Comparison of ENCODE assay signal across 15 cellular contexts in the genomic region with DNA sequence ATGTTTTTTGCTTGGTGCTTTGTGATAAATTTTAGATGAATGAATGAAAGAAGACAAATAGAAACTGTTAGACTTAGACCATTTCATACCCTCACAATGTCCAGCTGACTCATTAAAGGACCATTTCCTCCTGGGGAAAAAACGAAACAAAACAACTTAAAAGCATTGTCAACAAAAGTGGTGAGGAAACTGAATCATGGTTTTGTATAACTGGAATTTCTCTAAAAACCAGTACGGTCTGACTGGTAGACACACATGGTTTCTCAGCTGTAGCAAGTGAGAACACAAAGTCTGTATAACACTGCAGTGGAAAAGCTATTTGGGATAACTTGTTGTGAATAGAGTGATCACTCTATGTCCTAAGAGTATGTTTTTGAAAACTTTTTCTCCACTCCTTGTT. TPM values are rescaled to one million over a fixed set of nuclear protein-coding genes. Genes with fewer than 3 reads are reported as not detected.
A peak's percentile ranks its signal among the peaks of the same experiment; 100 is the strongest.
DNase-seq lines count a peak whose midpoint lies in the region; ATAC-seq and TF ChIP-seq lines count a peak whose summit lies in the region.
"Had no signal": no experiment of that assay in that cellular context is flagged by ENCODE, and none has a peak within 500 bp of the region (broad histone marks: within the 10 kb centered on the region; RNA-seq: fewer than 3 reads in every experiment).

No MANE protein-coding gene starts in this region.

- H3K36me3 ChIP-seq in Loucy (ENCODE audit: insufficient read depth, low read length) = no peaks in the 10 kb centered on the region
- no peaks in the 10 kb centered on the region for H3K36me3 ChIP-seq in brain microvascular endothelial cell (replicated peaks)
- H3K36me3 ChIP-seq in neural progenitor cell = no peaks in the 10 kb centered on the region
- H3K36me3 ChIP-seq: prostate gland had no signal

- no peak overlapping the region for H3K9ac ChIP-seq in Loucy (ENCODE audit: low read depth, low read length, poor library complexity, severe bottlenecking)
- no peak overlapping the region for H3K9ac ChIP-seq in neural progenitor cell

- H3K4me2 ChIP-seq in Loucy (ENCODE audit: low read depth, low read length, poor library complexity, severe bottlenecking) (no peak overlapping the region), neural progenitor cell (no peak overlapping the region)

- in situ Hi-C loops in brain microvascular endothelial cell (cut with HindIII; ENCODE audit: low pct_ligation_motif_present, low sequenced_read_pairs) = no loop called here

- no peak overlapping the region for H3K4me3 ChIP-seq in Loucy (ENCODE audit: low read length, poor library complexity, severe bottlenecking)
- H3K4me3 ChIP-seq in brain microvascular endothelial cell (ENCODE audit: low read depth, low read length) = no peak overlapping the region
- H3K4me3 ChIP-seq in neural progenitor cell = no peak overlapping the region
- H3K4me3 ChIP-seq: prostate gland had no signal

- H3K9me3 ChIP-seq in Loucy (ENCODE audit: insufficient read depth, low read depth, low read length) = no peaks in the 10 kb centered on the region
- H3K9me3 ChIP-seq in neural progenitor cell (ENCODE audit: low read depth) = no peaks in the 10 kb centered on the region
- H3K9me3 ChIP-seq: prostate gland had no signal

- H3K27ac ChIP-seq in brain microvascular endothelial cell (peak overlapping the region; percentile 56), neural progenitor cell (no peak overlapping the region)
- H3K27ac ChIP-seq: C4-2B, foreskin keratinocyte, prostate gland had no signal

- H2AFZ ChIP-seq in Loucy (ENCODE audit: low read length) = 0 out of 2 replicates have a peak overlapping the region, but pooled peaks have one; percentile 14
- H2AFZ ChIP-seq in neural progenitor cell (replicated peaks) = no peak overlapping the region

- no peaks in the 10 kb centered on the region for H3K9me2 ChIP-seq in Loucy (replicated peaks; ENCODE audit: low read depth, low read length)

- no peak overlapping the region for H3K27ac Mint-ChIP-seq in neural progenitor cell
- H3K27ac Mint-ChIP-seq: activated T-helper 17 cell treated with anti-CD3 and anti-CD28 coated beads, Interleukin-2, amount 50 U/mL, for 72 hours had no signal

- no peak for ATAC-seq in GM19324 (IDR thresholded peaks at IDR 0.05; ENCODE audit: low FRiP score, unreplicated experiment)
- ATAC-seq: activated T-helper 17 cell treated with anti-CD3 and anti-CD28 coated beads, Interleukin-2, amount 50 U/mL, for 72 hours; foreskin keratinocyte had no signal

- DNase-seq in AG08395 (ENCODE audit: low spot score) (peak; percentile 62), brain microvascular endothelial cell (peak; percentile 50), iris pigment epithelial cell (ENCODE audit: low read depth) (peak; percentile 88), NCI-H82 (lab: John Stamatoyannopoulos, UW) (no peak), neural progenitor cell (ENCODE audit: low spot score) (no peak), NAMALWA (ENCODE audit: low spot score) (no peak)
- DNase-seq: central memory CD4-positive, alpha-beta T cell; NCI-H748 treated with DMSO at 0.1 percent for 48 hours; stimulated activated naive CD4-positive, alpha-beta T cell treated with Interleukin-2 at 50 U/mL for 16 hours had no signal

- H3K4me1 Mint-ChIP-seq in neural progenitor cell = peaks cover 3% of the 10 kb centered on the region
- H3K4me1 Mint-ChIP-seq: activated T-helper 17 cell treated with anti-CD3 and anti-CD28 coated beads, Interleukin-2, amount 50 U/mL, for 72 hours had no signal

- H3K27me3 ChIP-seq in Loucy (ENCODE audit: insufficient read depth, low read length, poor library complexity, severe bottlenecking) (no peaks in the 10 kb centered on the region), brain microvascular endothelial cell (replicated peaks) (no peaks in the 10 kb centered on the region), neural progenitor cell (peaks cover 67% of the 10 kb centered on the region)
- H3K27me3 ChIP-seq: foreskin keratinocyte had no signal

- H4K20me1 ChIP-seq in Loucy (ENCODE audit: insufficient read depth, low read length, poor library complexity, severe bottlenecking) (no peaks in the 10 kb centered on the region), neural progenitor cell (ENCODE audit: low read depth) (no peaks in the 10 kb centered on the region)

- H3F3A ChIP-seq in Loucy (ENCODE audit: low read depth) = no peaks in the 10 kb centered on the region
- H3F3A ChIP-seq in neural progenitor cell (ENCODE audit: low read depth) = no peaks in the 10 kb centered on the region

- H3K27me3 Mint-ChIP-seq in neural progenitor cell (ENCODE audit: insufficient read depth, low read depth) = no peaks in the 10 kb centered on the region

- H3K36me3 Mint-ChIP-seq in neural progenitor cell = no peaks in the 10 kb centered on the region

- H3K4me3 Mint-ChIP-seq in neural progenitor cell = no peak overlapping the region
- H3K4me3 Mint-ChIP-seq: activated T-helper 17 cell treated with anti-CD3 and anti-CD28 coated beads, Interleukin-2, amount 50 U/mL, for 72 hours had no signal

- H3K4me1 ChIP-seq in Loucy (ENCODE audit: insufficient read depth, low read length, poor library complexity, severe bottlenecking) (peaks cover 5% of the 10 kb centered on the region), neural progenitor cell (no peaks in the 10 kb centered on the region)
- H3K4me1 ChIP-seq: prostate gland had no signal

- no peaks in the 10 kb centered on the region for H3K9me3 Mint-ChIP-seq in neural progenitor cell
- H3K9me3 Mint-ChIP-seq: activated T-helper 17 cell treated with anti-CD3 and anti-CD28 coated beads, Interleukin-2, amount 50 U/mL, for 72 hours had no signal

- no peaks in the 10 kb centered on the region for H3K79me2 ChIP-seq in Loucy (ENCODE audit: insufficient read depth, low read length)
- H3K79me2 ChIP-seq in neural progenitor cell (ENCODE audit: low read depth) = no peaks in the 10 kb centered on the region

- TF ChIP-seq CTCF in Loucy (conservative IDR thresholded peaks at IDR 0.05; ENCODE audit: low read length) = no peak
- TF ChIP-seq CTCF in brain microvascular endothelial cell (IDR thresholded peaks at IDR 0.05; ENCODE audit: low read depth, low read length, missing control alignments) = no peak
- TF ChIP-seq CTCF in neural progenitor cell (IDR thresholded peaks at IDR 0.05) = no peak

RNA-seq across cellular contexts. Expression of a gene that starts 5.3 kb away (rescaled TPM):
- total RNA-seq in neural progenitor cell (ENCODE audit: low replicate concordance) = 43.5 and 55.3 TPM in 2 replicates

RNA-seq across cellular contexts. Expression of a gene that starts 39.3 kb away (rescaled TPM):
- 22.4 and 26.3 TPM in 2 replicates for total RNA-seq in neural progenitor cell (ENCODE audit: low replicate concordance)

Comparison
In these comparisons a context has a peak if more than half of its experiments do, and no peak if none do; other contexts are left out.
1. DNase-seq: peak in AG08395 (single experiment), brain microvascular endothelial cell (single experiment) and iris pigment epithelial cell (single experiment); none in NCI-H82 (single experiment), neural progenitor cell (single experiment) and NAMALWA (single experiment).